In the genomic region with DNA sequence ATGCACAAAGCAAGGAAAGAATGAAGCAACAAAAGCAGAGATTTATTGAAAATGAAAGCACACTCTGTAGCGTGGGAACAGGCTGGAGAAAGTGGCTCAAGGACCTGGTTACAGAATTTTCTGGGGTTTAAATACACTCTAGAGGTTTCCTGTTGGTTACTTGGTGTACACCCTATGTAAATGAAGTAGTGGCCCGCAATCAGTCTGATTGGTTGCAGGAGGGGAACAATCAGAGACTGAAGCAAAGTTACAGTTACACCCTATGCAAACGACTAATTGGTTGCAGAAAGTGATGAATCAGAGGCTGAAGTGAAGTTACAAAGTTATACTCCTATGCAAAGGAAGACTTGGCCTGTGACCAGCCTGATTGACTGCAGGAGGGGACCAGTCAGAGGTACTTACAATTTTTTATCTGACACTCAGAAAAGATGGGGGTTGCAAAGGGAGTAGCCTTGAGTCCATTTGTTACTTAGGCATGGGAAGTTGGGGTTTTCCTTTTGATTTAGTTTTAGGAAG, we compare ENCODE assay signal across 1 cellular context.
TF ChIP-seq lines count a peak whose summit lies in the region.

No MANE protein-coding gene starts in this region.

TF ChIP-seq in GM23338, 12 proteins besides CTCF, POLR2A, EP300 and RAD21 (continued from another document):
- TF ChIP-seq ZNF462 (CRISPR knock-in tag; IDR thresholded peaks at IDR 0.05) (no peak), EZH2 (IDR thresholded peaks at IDR 0.05; ENCODE audit: low read depth, unreplicated experiment) (no peak)
